In the genomic region with DNA sequence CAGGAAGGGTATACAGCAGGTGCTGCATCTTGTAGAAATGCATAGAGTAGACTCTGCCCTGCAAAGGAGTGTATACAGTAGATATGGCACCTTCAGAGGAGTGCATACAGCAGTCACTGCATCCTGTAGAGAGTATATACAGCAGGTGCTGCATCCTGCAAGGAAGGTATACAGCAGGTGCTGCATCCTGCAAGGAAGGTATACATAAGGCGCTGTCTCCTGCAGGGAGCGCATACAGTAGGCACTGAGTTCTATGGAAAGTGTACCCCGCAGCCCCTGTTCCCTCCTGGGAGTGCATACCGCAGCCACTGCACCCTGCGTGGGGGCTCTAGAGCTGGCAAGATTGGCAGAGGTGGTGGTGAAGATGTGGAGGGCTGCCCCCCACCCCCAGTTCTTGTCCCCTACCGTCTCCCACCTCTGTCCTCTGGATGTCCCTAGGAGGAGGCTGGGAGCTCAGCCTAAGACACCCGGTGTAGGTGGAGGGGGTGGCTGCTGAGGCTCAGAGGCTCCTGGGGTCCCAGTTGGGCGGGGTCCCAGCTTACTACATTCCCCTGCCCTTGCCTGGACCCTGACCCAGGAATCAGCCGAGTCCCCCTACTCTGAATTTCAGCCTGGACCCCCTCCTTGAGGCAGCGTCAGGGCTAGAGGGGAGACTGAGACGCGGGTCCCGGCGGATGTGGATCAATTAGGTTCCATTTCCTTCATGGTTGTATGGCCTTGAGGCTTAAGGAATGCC, we compare ENCODE assay signal across 2 cellular contexts.
TF ChIP-seq lines count a peak whose summit lies in the region.

No MANE protein-coding gene starts in this region.

TF ChIP-seq in HEK293, 187 proteins besides CTCF, POLR2A, EP300 and RAD21:
- TF ChIP-seq ZNF48 (tag by site-specific recombination; IDR thresholded peaks at IDR 0.05), result no peak
- peak; percentile 99 for TF ChIP-seq ZNF792 (tag by site-specific recombination; IDR thresholded peaks at IDR 0.05)
- 0 out of 2 replicates have a peak, but pooled peaks have one; percentile 5 for TF ChIP-seq EGR2 (tag by site-specific recombination; IDR thresholded peaks at IDR 0.05; ENCODE audit: low read depth)
- TF ChIP-seq, protein P1, sequence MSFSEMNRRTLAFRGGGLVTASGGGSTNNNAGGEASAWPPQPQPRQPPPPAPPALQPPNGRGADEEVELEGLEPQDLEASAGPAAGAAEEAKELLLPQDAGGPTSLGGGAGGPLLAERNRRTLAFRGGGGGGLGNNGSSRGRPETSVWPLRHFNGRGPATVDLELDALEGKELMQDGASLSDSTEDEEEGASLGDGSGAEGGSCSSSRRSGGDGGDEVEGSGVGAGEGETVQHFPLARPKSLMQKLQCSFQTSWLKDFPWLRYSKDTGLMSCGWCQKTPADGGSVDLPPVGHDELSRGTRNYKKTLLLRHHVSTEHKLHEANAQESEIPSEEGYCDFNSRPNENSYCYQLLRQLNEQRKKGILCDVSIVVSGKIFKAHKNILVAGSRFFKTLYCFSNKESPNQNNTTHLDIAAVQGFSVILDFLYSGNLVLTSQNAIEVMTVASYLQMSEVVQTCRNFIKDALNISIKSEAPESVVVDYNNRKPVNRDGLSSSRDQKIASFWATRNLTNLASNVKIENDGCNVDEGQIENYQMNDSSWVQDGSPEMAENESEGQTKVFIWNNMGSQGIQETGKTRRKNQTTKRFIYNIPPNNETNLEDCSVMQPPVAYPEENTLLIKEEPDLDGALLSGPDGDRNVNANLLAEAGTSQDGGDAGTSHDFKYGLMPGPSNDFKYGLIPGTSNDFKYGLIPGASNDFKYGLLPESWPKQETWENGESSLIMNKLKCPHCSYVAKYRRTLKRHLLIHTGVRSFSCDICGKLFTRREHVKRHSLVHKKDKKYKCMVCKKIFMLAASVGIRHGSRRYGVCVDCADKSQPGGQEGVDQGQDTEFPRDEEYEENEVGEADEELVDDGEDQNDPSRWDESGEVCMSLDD (tag by site-specific recombination; IDR thresholded peaks at IDR 0.05), result 0 out of 2 replicates have a peak, but pooled peaks have one; percentile 22
- peak; percentile 66; the same call in 1 of the 2 replicates for TF ChIP-seq HIC1 (tag by site-specific recombination; IDR thresholded peaks at IDR 0.05)
- TF ChIP-seq ZNF335 (tag by site-specific recombination; conservative IDR thresholded peaks at IDR 0.05), result no peak
- TF ChIP-seq ZFHX2 (tag by site-specific recombination; conservative IDR thresholded peaks at IDR 0.05), result 0 out of 2 replicates have a peak, but pooled peaks have one; percentile 13
- no peak for TF ChIP-seq ZEB2 (tag by site-specific recombination; IDR thresholded peaks at IDR 0.05)
- TF ChIP-seq ZNF169 (tag by site-specific recombination; IDR thresholded peaks at IDR 0.05), result no peak
- TF ChIP-seq, protein P2, sequence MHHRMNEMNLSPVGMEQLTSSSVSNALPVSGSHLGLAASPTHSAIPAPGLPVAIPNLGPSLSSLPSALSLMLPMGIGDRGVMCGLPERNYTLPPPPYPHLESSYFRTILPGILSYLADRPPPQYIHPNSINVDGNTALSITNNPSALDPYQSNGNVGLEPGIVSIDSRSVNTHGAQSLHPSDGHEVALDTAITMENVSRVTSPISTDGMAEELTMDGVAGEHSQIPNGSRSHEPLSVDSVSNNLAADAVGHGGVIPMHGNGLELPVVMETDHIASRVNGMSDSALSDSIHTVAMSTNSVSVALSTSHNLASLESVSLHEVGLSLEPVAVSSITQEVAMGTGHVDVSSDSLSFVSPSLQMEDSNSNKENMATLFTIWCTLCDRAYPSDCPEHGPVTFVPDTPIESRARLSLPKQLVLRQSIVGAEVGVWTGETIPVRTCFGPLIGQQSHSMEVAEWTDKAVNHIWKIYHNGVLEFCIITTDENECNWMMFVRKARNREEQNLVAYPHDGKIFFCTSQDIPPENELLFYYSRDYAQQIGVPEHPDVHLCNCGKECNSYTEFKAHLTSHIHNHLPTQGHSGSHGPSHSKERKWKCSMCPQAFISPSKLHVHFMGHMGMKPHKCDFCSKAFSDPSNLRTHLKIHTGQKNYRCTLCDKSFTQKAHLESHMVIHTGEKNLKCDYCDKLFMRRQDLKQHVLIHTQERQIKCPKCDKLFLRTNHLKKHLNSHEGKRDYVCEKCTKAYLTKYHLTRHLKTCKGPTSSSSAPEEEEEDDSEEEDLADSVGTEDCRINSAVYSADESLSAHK (tag by site-specific recombination; IDR thresholded peaks at IDR 0.05), result no peak
- no peak for TF ChIP-seq ZIC2 (tag by site-specific recombination; IDR thresholded peaks at IDR 0.05)
- TF ChIP-seq, protein P3, sequence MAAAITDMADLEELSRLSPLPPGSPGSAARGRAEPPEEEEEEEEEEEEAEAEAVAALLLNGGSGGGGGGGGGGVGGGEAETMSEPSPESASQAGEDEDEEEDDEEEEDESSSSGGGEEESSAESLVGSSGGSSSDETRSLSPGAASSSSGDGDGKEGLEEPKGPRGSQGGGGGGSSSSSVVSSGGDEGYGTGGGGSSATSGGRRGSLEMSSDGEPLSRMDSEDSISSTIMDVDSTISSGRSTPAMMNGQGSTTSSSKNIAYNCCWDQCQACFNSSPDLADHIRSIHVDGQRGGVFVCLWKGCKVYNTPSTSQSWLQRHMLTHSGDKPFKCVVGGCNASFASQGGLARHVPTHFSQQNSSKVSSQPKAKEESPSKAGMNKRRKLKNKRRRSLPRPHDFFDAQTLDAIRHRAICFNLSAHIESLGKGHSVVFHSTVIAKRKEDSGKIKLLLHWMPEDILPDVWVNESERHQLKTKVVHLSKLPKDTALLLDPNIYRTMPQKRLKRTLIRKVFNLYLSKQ (tag by site-specific recombination; IDR thresholded peaks at IDR 0.05; ENCODE audit: borderline replicate concordance), result no peak
- TF ChIP-seq GLIS2 (tag by site-specific recombination; IDR thresholded peaks at IDR 0.05), result no peak
- TF ChIP-seq ZNF311 (tag by site-specific recombination; IDR thresholded peaks at IDR 0.05; ENCODE audit: borderline replicate concordance), result no peak
- no peak for TF ChIP-seq ZSCAN30 (tag by site-specific recombination; IDR thresholded peaks at IDR 0.05)
- no peak for TF ChIP-seq ZBTB21 (tag by site-specific recombination; IDR thresholded peaks at IDR 0.05)

TF ChIP-seq in K562, 482 proteins besides CTCF, POLR2A, EP300 and RAD21:
- TF ChIP-seq ZFP36 (IDR thresholded peaks at IDR 0.05; ENCODE audit: low read depth, low read length, partially characterized antibody) (peak; percentile 18), ZKSCAN8 (CRISPR knock-in tag; IDR thresholded peaks at IDR 0.05) (peak; percentile 99)
- TF ChIP-seq, protein P4, sequence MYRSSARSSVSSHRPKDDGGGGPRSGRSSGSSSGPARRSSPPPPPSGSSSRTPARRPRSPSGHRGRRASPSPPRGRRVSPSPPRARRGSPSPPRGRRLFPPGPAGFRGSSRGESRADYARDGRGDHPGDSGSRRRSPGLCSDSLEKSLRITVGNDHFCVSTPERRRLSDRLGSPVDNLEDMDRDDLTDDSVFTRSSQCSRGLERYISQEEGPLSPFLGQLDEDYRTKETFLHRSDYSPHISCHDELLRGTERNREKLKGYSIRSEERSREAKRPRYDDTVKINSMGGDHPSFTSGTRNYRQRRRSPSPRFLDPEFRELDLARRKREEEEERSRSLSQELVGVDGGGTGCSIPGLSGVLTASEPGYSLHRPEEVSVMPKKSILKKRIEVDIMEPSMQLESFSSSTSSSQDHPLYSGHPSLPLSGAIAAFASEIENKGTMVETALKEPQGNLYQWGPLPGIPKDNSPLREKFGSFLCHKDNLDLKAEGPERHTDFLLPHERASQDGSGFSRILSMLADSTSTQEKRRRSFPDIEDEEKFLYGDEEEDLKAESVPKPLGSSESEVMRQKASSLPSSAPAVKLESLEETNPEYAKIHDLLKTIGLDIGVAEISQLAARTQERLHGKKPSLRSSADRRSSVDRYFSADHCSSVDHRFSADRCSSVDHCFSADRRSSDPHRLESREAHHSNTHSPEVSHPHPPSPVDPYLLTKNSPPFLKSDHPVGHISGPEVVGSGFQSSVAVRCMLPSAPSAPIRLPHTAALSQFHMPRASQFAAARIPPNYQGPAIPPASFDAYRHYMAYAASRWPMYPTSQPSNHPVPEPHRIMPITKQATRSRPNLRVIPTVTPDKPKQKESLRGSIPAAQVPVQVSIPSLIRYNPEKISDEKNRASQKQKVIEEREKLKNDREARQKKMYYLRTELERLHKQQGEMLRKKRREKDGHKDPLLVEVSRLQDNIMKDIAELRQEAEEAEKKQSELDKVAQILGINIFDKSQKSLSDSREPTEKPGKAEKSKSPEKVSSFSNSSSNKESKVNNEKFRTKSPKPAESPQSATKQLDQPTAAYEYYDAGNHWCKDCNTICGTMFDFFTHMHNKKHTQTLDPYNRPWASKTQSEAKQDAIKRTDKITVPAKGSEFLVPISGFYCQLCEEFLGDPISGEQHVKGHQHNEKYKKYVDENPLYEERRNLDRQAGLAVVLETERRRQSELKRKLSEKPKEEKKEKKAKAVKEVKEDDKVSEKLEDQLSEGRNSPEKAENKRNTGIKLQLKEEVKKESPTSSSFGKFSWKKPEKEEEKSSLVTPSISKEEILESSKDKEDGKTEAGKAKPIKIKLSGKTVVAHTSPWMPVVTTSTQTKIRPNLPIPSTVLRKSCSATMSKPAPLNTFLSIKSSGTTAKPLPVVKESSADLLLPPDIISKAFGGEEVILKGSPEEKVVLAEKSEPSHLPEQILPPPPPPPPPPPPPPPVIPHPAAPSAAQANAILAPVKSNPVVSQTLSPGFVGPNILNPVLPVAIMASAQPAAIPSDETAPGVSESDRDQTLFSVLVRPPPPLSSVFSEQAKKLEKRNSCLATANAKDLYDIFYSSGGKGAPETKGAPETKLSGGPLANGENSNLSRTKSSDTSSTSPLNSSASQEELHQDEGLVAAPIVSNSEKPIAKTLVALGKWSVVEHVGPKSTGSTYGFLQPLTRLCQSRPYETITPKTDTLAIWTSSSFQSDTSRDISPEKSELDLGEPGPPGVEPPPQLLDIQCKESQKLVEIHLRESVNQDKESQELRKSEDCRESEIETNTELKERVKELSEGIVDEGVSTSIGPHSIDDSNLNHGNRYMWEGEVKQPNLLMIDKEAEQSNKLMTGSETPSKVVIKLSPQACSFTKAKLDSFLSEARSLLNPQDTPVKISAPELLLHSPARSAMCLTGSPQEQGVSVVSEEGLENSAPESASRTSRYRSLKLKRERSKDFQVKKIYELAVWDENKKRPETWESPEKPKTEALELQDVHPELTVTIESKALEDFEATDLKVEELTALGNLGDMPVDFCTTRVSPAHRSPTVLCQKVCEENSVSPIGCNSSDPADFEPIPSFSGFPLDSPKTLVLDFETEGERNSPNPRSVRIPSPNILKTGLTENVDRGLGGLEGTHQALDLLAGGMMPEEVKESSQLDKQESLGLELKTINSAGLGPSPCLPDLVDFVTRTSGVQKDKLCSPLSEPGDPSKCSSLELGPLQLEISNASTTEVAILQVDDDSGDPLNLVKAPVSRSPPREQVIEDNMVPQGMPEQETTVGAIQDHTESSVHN (IDR thresholded peaks at IDR 0.05; ENCODE audit: borderline replicate concordance in 1 of 2, low read depth in 1 of 2), result no peak
